1 cellular context compared by ENCODE assay signal in genomic region chr15:40762919-40763800, GRCh38.
TF ChIP-seq lines count a peak whose summit lies in the region.

No MANE protein-coding gene starts in this region.

TF ChIP-seq in HEK293, 187 proteins besides CTCF, POLR2A, EP300 and RAD21 (continued from another document):
- TF ChIP-seq, protein P1, sequence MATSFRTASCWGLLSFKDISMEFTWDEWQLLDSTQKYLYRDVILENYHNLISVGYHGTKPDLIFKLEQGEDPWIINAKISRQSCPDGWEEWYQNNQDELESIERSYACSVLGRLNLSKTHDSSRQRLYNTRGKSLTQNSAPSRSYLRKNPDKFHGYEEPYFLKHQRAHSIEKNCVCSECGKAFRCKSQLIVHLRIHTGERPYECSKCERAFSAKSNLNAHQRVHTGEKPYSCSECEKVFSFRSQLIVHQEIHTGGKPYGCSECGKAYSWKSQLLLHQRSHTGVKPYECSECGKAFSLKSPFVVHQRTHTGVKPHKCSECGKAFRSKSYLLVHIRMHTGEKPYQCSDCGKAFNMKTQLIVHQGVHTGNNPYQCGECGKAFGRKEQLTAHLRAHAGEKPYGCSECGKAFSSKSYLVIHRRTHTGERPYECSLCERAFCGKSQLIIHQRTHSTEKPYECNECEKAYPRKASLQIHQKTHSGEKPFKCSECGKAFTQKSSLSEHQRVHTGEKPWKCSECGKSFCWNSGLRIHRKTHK (tag by site-specific recombination; IDR thresholded peaks at IDR 0.05), result no peak
- TF ChIP-seq REST (tag by site-specific recombination; IDR thresholded peaks at IDR 0.05) (peak; percentile 37; the same call in 1 of the 2 replicates), PRDM10 (tag by site-specific recombination; IDR thresholded peaks at IDR 0.05) (peak; percentile 59; the same call in 1 of the 2 replicates), WT1 (tag by site-specific recombination; IDR thresholded peaks at IDR 0.05) (peak; percentile 46; the same call in 1 of the 2 replicates), ZNF624 (tag by site-specific recombination; IDR thresholded peaks at IDR 0.05) (0 out of 2 replicates have a peak, but pooled peaks have one; percentile 33), ZNF660 (tag by site-specific recombination; IDR thresholded peaks at IDR 0.05) (peak; percentile 98), REPIN1 (tag by site-specific recombination; IDR thresholded peaks at IDR 0.05; ENCODE audit: low read depth) (no peak), ZNF362 (tag by site-specific recombination; IDR thresholded peaks at IDR 0.05) (peak; percentile 62; the same call in 1 of the 2 replicates), TCF7L2 (IDR thresholded peaks at IDR 0.05; ENCODE audit: borderline replicate concordance, low read depth, low read length) (no peak), ZNF596 (tag by site-specific recombination; IDR thresholded peaks at IDR 0.05) (peak; percentile 56; the same call in 1 of the 2 replicates), ZNF548 (tag by site-specific recombination; IDR thresholded peaks at IDR 0.05) (no peak), SP7 (tag by site-specific recombination; IDR thresholded peaks at IDR 0.05) (peak; percentile 56; the same call in 1 of the 2 replicates), ATF2 (tag by site-specific recombination; IDR thresholded peaks at IDR 0.05; ENCODE audit: low read depth) (no peak), SETDB1 (IDR thresholded peaks at IDR 0.05; ENCODE audit: insufficient read length, low read length) (peak; percentile 55), ZBTB8A (tag by site-specific recombination; IDR thresholded peaks at IDR 0.05) (peak; percentile 48), BCL6B (tag by site-specific recombination; IDR thresholded peaks at IDR 0.05) (peak; percentile 55), ZNF37A (tag by site-specific recombination; IDR thresholded peaks at IDR 0.05) (peak; percentile 80), ZNF341 (tag by site-specific recombination; IDR thresholded peaks at IDR 0.05; ENCODE audit: low read depth) (peak; percentile 56), ZNF768 (tag by site-specific recombination; IDR thresholded peaks at IDR 0.05) (peak; percentile 63; the same call in 1 of the 2 replicates)
- TF ChIP-seq, protein P2, sequence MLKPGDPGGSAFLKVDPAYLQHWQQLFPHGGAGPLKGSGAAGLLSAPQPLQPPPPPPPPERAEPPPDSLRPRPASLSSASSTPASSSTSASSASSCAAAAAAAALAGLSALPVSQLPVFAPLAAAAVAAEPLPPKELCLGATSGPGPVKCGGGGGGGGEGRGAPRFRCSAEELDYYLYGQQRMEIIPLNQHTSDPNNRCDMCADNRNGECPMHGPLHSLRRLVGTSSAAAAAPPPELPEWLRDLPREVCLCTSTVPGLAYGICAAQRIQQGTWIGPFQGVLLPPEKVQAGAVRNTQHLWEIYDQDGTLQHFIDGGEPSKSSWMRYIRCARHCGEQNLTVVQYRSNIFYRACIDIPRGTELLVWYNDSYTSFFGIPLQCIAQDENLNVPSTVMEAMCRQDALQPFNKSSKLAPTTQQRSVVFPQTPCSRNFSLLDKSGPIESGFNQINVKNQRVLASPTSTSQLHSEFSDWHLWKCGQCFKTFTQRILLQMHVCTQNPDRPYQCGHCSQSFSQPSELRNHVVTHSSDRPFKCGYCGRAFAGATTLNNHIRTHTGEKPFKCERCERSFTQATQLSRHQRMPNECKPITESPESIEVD (tag by site-specific recombination; IDR thresholded peaks at IDR 0.05), result 0 out of 2 replicates have a peak, but pooled peaks have one; percentile 22
